ENCODE assay signal across 17 cellular contexts in genomic region chr12:108610336-108610815, GRCh38. TPM values are rescaled to one million over a fixed set of nuclear protein-coding genes. Genes with fewer than 3 reads are reported as not detected.
DNase-seq lines count a peak whose midpoint lies in the region; ATAC-seq and TF ChIP-seq lines count a peak whose summit lies in the region.
"Had no signal": no experiment of that assay in that cellular context is flagged by ENCODE, and none has a peak within 500 bp of the region (broad histone marks: within the 10 kb centered on the region; RNA-seq: fewer than 3 reads in every experiment).

No MANE protein-coding gene starts in this region.

- TF ChIP-seq EP300 in transverse colon (IDR thresholded peaks at IDR 0.05; ENCODE audit: low read depth), result no peak

- H3K4me2 ChIP-seq in BLaER1 treated with 17β-estradiol and CSF1 and Interleukin-3, amounts not matched to agents 10 nM and 100 nM, result peak overlapping the region in 10 of 11 experiments; percentile 50 to 82 (median 73); a peak in 18 of 22 replicates
- H3K4me2 ChIP-seq: A549 had no signal

- no peak overlapping the region for H3K4me3 Mint-ChIP-seq in central memory CD8-positive, alpha-beta T cell
- H3K4me3 Mint-ChIP-seq in nephron, result no peak overlapping the region

- TF ChIP-seq CTCF in nephron (IDR thresholded peaks at IDR 0.05; ENCODE audit: unreplicated experiment in 3 of 3) (no peak), transverse colon (IDR thresholded peaks at IDR 0.05) (no peak)

- peak overlapping the region; percentile 55 for H3K27ac Mint-ChIP-seq in central memory CD8-positive, alpha-beta T cell (ENCODE audit: low read depth)
- H3K27ac Mint-ChIP-seq in nephron, result peak overlapping the region; percentile 61 to 84 (median 74)

- TF ChIP-seq POLR2A in transverse colon (IDR thresholded peaks at IDR 0.05), result no peak

- DNase-seq in central memory CD8-positive, alpha-beta T cell (ENCODE audit: low spot score in 2 of 2), result no peak
- DNase-seq in transverse colon, result no peak
- DNase-seq in globus pallidus (ENCODE audit: low spot score), result no peak
- DNase-seq in GM19240 (ENCODE audit: insufficient read length, low spot score), result no peak
- DNase-seq: DMS79 treated with DMSO at 0.1 percent for 48 hours, NCI-H187, NCI-H2107, NCI-H510A, NCI-H774 had no signal

- peaks cover 0 to 25% (median 0%) of the 10 kb centered on the region in 11 experiments; a peak in 4 of 22 replicates for H3K27me3 ChIP-seq in BLaER1 treated with 17β-estradiol and CSF1 and Interleukin-3, amounts not matched to agents 10 nM and 100 nM
- no peaks in the 10 kb centered on the region for H3K27me3 ChIP-seq in transverse colon

- ATAC-seq in central memory CD8-positive, alpha-beta T cell (replicated peaks; ENCODE audit: extremely low read depth, poor library complexity, severe bottlenecking), result no peak
- ATAC-seq in HG03139 (IDR thresholded peaks at IDR 0.05; ENCODE audit: unreplicated experiment), result no peak
- ATAC-seq: A549, HCT116 had no signal

- H3K36me3 ChIP-seq in BLaER1 treated with 17β-estradiol and CSF1 and Interleukin-3, amounts not matched to agents 10 nM and 100 nM, result no peaks in the 10 kb centered on the region
- no peaks in the 10 kb centered on the region for H3K36me3 ChIP-seq in transverse colon

- H4K20me1 ChIP-seq in BLaER1 treated with 17β-estradiol and CSF1 and Interleukin-3, amounts not matched to agents 10 nM and 100 nM, result no peaks in the 10 kb centered on the region

- intact Hi-C loops in transverse colon (cut with DNase I; ENCODE audit: low total_unique reads), result loop anchor here (10.0 kb wide), 1 partner anchor 344 kb away; no protein-coding TSS in a partner anchor

- H3K27ac ChIP-seq in BLaER1 treated with 17β-estradiol and CSF1 and Interleukin-3, amounts not matched to agents 10 nM and 100 nM, result peak overlapping the region in 6 of 11 experiments; percentile 15 to 65 (median 55); a peak in 10 of 22 replicates
- peak overlapping the region in 3 of 4 donors; percentile 36 to 42 (median 38) for H3K27ac ChIP-seq in transverse colon

- 92 to 100% methylated on average over 1 to 8 of the region's 8 CpGs for WGBS in transverse colon (ENCODE audit: low coverage in 1 of 2), 2 donors

- peaks cover 12% of the 10 kb centered on the region for H3K4me1 Mint-ChIP-seq in central memory CD8-positive, alpha-beta T cell
- peaks cover 43% of the 10 kb centered on the region for H3K4me1 Mint-ChIP-seq in nephron
- H3K4me1 Mint-ChIP-seq: CD14-positive monocyte had no signal

- H3K4me1 ChIP-seq in BLaER1 treated with 17β-estradiol and CSF1 and Interleukin-3, amounts not matched to agents 10 nM and 100 nM, result peaks cover 61 to 86% (median 71%) of the 10 kb centered on the region in 10 experiments
- peaks cover 0 to 4% (median 0%) of the 10 kb centered on the region in 4 donors for H3K4me1 ChIP-seq in transverse colon

- H3K9me3 Mint-ChIP-seq in central memory CD8-positive, alpha-beta T cell, result no peaks in the 10 kb centered on the region
- H3K9me3 Mint-ChIP-seq in nephron, result no peaks in the 10 kb centered on the region

- peaks cover 0 to 4% (median 3%) of the 10 kb centered on the region in 11 experiments; a peak in 17 of 22 replicates for H3K9me3 ChIP-seq in BLaER1 treated with 17β-estradiol and CSF1 and Interleukin-3, amounts not matched to agents 10 nM and 100 nM (replicated peaks in 1 of 11)
- H3K9me3 ChIP-seq in transverse colon, result no peaks in the 10 kb centered on the region
- H3K9me3 ChIP-seq: A549 had no signal

- no peak overlapping the region for H3K4me3 ChIP-seq in BLaER1 treated with 17β-estradiol and CSF1 and Interleukin-3, amounts not matched to agents 10 nM and 100 nM
- H3K4me3 ChIP-seq in transverse colon, result no peak overlapping the region
- H3K4me3 ChIP-seq: A549 had no signal

- H3K36me3 Mint-ChIP-seq in central memory CD8-positive, alpha-beta T cell (ENCODE audit: insufficient read depth), result peaks cover 7% of the 10 kb centered on the region
- no peaks in the 10 kb centered on the region for H3K36me3 Mint-ChIP-seq in nephron (ENCODE audit: low read depth)

- peak overlapping the region in 3 of 11 experiments; percentile 17 to 51 (median 40); a peak in 2 of 22 replicates for H3K9ac ChIP-seq in BLaER1 treated with 17β-estradiol and CSF1 and Interleukin-3, amounts not matched to agents 10 nM and 100 nM

- no peaks in the 10 kb centered on the region for H3K27me3 Mint-ChIP-seq in central memory CD8-positive, alpha-beta T cell
- H3K27me3 Mint-ChIP-seq in nephron (ENCODE audit: low read depth), result peaks cover 2% of the 10 kb centered on the region

- in situ Hi-C loops in transverse colon (cut with MboI; ENCODE audit: low pct_ligation_motif_present in 1 of 4, low pct_unique_long_range_greater_than_20kb in 1 of 4, low sequenced_read_pairs in 3 of 4), result loop anchor here in 2 of 4 donors (5.0 to 10.0 kb wide), 2 partner anchors 38 to 46 kb away; partner anchors contain the start of genes ISCU (in 1 of the 2) and SART3 (in 1 of the 2)

RNA-seq across cellular contexts. Expression of gene TMEM119, which starts 12.5 kb away (rescaled TPM):
- 10 to 100 TPM in 2 of 4 donors, 1 to 10 TPM in 2; 3.3 to 18.3 (median 9.7) TPM for total RNA-seq in transverse colon
- total RNA-seq: OCI-LY7, SK-MEL-5 had no signal

RNA-seq across cellular contexts. Expression of gene SELPLG, which starts 23.3 kb away (rescaled TPM):
- 1 to 10 TPM; 1.6 to 9.4 (median 3.6) TPM for total RNA-seq in transverse colon

RNA-seq across cellular contexts. Expression of gene ISCU, which starts 48.0 kb away (rescaled TPM):
- 100 to 1,000 TPM; 113 to 155 (median 130) TPM for total RNA-seq in transverse colon

RNA-seq across cellular contexts. Expression of gene SART3, which starts 49.4 kb away (rescaled TPM):
- 100 to 1,000 TPM in 1 of 4 donors, 10 to 100 TPM in 3; 25.3 to 177 (median 77.4) TPM for total RNA-seq in transverse colon
